ENCODE assay signal across 12 cellular contexts in genomic region chr20:358891-359555, GRCh38.
"Had no signal": no experiment of that assay in that cellular context is flagged by ENCODE, and none has a peak within 500 bp of the region (broad histone marks: within the 10 kb centered on the region; RNA-seq: fewer than 3 reads in every experiment).

No MANE protein-coding gene starts in this region.

- H3K36me3 Mint-ChIP-seq: naive B cell had no signal

- H3K4me3 Mint-ChIP-seq: naive B cell had no signal

- H3K4me3 ChIP-seq: breast epithelium, dorsolateral prefrontal cortex, esophagus muscularis mucosa, gastrocnemius medialis, right atrium auricular region, smooth muscle cell, tibial nerve had no signal

- ATAC-seq: activated CD4-positive, CD25-positive, alpha-beta regulatory T cell treated with anti-CD3 and anti-CD28 coated beads, Interleukin-2, amount 50 U/mL, for 24 hours had no signal

- H3K9me3 Mint-ChIP-seq: naive B cell had no signal

- DNase-seq: activated naive CD4-positive, alpha-beta T cell treated with anti-CD3 and anti-CD28 coated beads, Interleukin-2, amount 50 U/mL, for 16 hours; activated T-cell treated with anti-CD3 and anti-CD28 coated beads, Interleukin-2, amount 50 U/mL, for 1 hour; amniotic stem cell; dorsolateral prefrontal cortex; naive B cell had no signal
